In genomic region chr9:112774006-112774996, GRCh38 we compare ENCODE assay signal across 15 cellular contexts. TPM values are rescaled to one million over a fixed set of nuclear protein-coding genes. Genes with fewer than 3 reads are reported as not detected.
DNase-seq lines count a peak whose midpoint lies in the region; ATAC-seq and TF ChIP-seq lines count a peak whose summit lies in the region.
"Had no signal": no experiment of that assay in that cellular context is flagged by ENCODE, and none has a peak within 500 bp of the region (broad histone marks: within the 10 kb centered on the region; RNA-seq: fewer than 3 reads in every experiment).

No MANE protein-coding gene starts in this region.

- no peaks in the 10 kb centered on the region for H3K27me3 ChIP-seq in endodermal cell (ENCODE audit: control insufficient read depth, insufficient read depth, low read length, poor library complexity, severe bottlenecking)
- H3K27me3 ChIP-seq: brain microvascular endothelial cell, neutrophil had no signal

- H3K4me3 Mint-ChIP-seq in activated T-helper 2 cell treated with anti-CD3 and anti-CD28 coated beads, Interferon-gamma antibody, Interleukin-2, Interleukin-4, amounts not matched to agents 10 μg/mL and 5 μg/mL and 100 μg/mL, durations not matched to agents 14 hours and 24 hours and 36 hours (ENCODE audit: low read depth) = no peak overlapping the region
- H3K4me3 Mint-ChIP-seq in endodermal cell = no peak overlapping the region
- H3K4me3 Mint-ChIP-seq: stimulated activated naive CD8-positive, alpha-beta T cell treated with anti-CD3 and anti-CD28 coated beads, Interleukin-15, Interleukin-2, amounts not matched to agents 100 ng/mL and 50 ng/mL, for 24 hours; T-helper 1 cell treated with Interleukin-12 subunit alpha and Interleukin-12 subunit beta and Interleukin-4 antibody, amounts not matched to agents 30 μg/mL and 1 μg/mL, for 36 hours had no signal

- intact Hi-C loops in activated T-helper 2 cell treated with anti-CD3 and anti-CD28 coated beads, Interferon-gamma antibody, Interleukin-2, Interleukin-4, amounts not matched to agents 10 μg/mL and 5 μg/mL and 100 μg/mL, durations not matched to agents 14 hours and 24 hours and 36 hours (cut with micrococcal nuclease) = no loop called here

- H3K27ac ChIP-seq in substantia nigra (ENCODE audit: low read depth, low read length, poor library complexity, severe bottlenecking) (no peak overlapping the region), endodermal cell (ENCODE audit: low read depth, low read length) (no peak overlapping the region)
- H3K27ac ChIP-seq: brain microvascular endothelial cell, neutrophil had no signal

- H3K9me3 Mint-ChIP-seq in activated T-helper 2 cell treated with anti-CD3 and anti-CD28 coated beads, Interferon-gamma antibody, Interleukin-2, Interleukin-4, amounts not matched to agents 10 μg/mL and 5 μg/mL and 100 μg/mL, durations not matched to agents 14 hours and 24 hours and 36 hours = no peaks in the 10 kb centered on the region
- no peaks in the 10 kb centered on the region for H3K9me3 Mint-ChIP-seq in endodermal cell
- H3K9me3 Mint-ChIP-seq: T-helper 1 cell treated with Interleukin-12 subunit alpha and Interleukin-12 subunit beta and Interleukin-4 antibody, amounts not matched to agents 30 μg/mL and 1 μg/mL, for 36 hours had no signal

- no peaks in the 10 kb centered on the region for H3K9me3 ChIP-seq in endodermal cell (ENCODE audit: control insufficient read depth, low read length)
- H3K9me3 ChIP-seq: neutrophil had no signal

- no peak overlapping the region for H3K27ac Mint-ChIP-seq in activated T-helper 2 cell treated with anti-CD3 and anti-CD28 coated beads, Interferon-gamma antibody, Interleukin-2, Interleukin-4, amounts not matched to agents 10 μg/mL and 5 μg/mL and 100 μg/mL, durations not matched to agents 14 hours and 24 hours and 36 hours
- no peak overlapping the region for H3K27ac Mint-ChIP-seq in endodermal cell
- H3K27ac Mint-ChIP-seq: stimulated activated naive CD8-positive, alpha-beta T cell treated with anti-CD3 and anti-CD28 coated beads, Interleukin-15, Interleukin-2, amounts not matched to agents 100 ng/mL and 50 ng/mL, for 24 hours; T-helper 1 cell treated with Interleukin-12 subunit alpha and Interleukin-12 subunit beta and Interleukin-4 antibody, amounts not matched to agents 30 μg/mL and 1 μg/mL, for 36 hours had no signal

- H3K9ac ChIP-seq in endodermal cell (ENCODE audit: extremely low read depth, low read length, poor library complexity, severe bottlenecking) = no peak overlapping the region

- WGBS in endodermal cell (ENCODE audit: insufficient coverage in 1 of 2, insufficient read length in 1 of 2), 2 experiments = 84 to 92% methylated on average over 3 to 9 of the region's 9 CpGs

- no peaks in the 10 kb centered on the region for H3K36me3 ChIP-seq in endodermal cell (ENCODE audit: control insufficient read depth, insufficient read depth, low read length)
- H3K36me3 ChIP-seq: brain microvascular endothelial cell, neutrophil had no signal

- peaks cover 16% of the 10 kb centered on the region for H3K4me1 ChIP-seq in endodermal cell (ENCODE audit: control insufficient read depth, insufficient read depth, low read length)

- peaks cover 27% of the 10 kb centered on the region for H3K4me1 Mint-ChIP-seq in activated T-helper 2 cell treated with anti-CD3 and anti-CD28 coated beads, Interferon-gamma antibody, Interleukin-2, Interleukin-4, amounts not matched to agents 10 μg/mL and 5 μg/mL and 100 μg/mL, durations not matched to agents 14 hours and 24 hours and 36 hours (ENCODE audit: low read depth)
- H3K4me1 Mint-ChIP-seq in endodermal cell = peaks cover 36% of the 10 kb centered on the region

- ATAC-seq in GM18498 (IDR thresholded peaks at IDR 0.05; ENCODE audit: unreplicated experiment) (peak; percentile 62), GM21526 (IDR thresholded peaks at IDR 0.05; ENCODE audit: low FRiP score, unreplicated experiment) (peak; percentile 50), HG03432 (IDR thresholded peaks at IDR 0.05; ENCODE audit: unreplicated experiment) (peak; percentile 58)

- DNase-seq in fibroblast of pulmonary artery (ENCODE audit: low read depth) (peak; percentile 52), substantia nigra (lab: John Stamatoyannopoulos, UW) (no peak), cortex of kidney (lab: John Stamatoyannopoulos, UW) (no peak), endodermal cell (no peak)
- DNase-seq in activated T-helper 2 cell treated with anti-CD3 and anti-CD28 coated beads, Interferon-gamma antibody, Interleukin-2, Interleukin-4, amounts not matched to agents 10 μg/mL and 5 μg/mL and 100 μg/mL, durations not matched to agents 14 hours and 24 hours and 36 hours (ENCODE audit: low spot score) = no peak
- DNase-seq: brain microvascular endothelial cell, erythroblast, H7, NCI-H146 had no signal

- H3K36me3 Mint-ChIP-seq in activated T-helper 2 cell treated with anti-CD3 and anti-CD28 coated beads, Interferon-gamma antibody, Interleukin-2, Interleukin-4, amounts not matched to agents 10 μg/mL and 5 μg/mL and 100 μg/mL, durations not matched to agents 14 hours and 24 hours and 36 hours (ENCODE audit: low read depth) = no peaks in the 10 kb centered on the region
- peaks cover 1% of the 10 kb centered on the region for H3K36me3 Mint-ChIP-seq in endodermal cell (ENCODE audit: low read depth)

- no peak for TF ChIP-seq CTCF in fibroblast of pulmonary artery (IDR thresholded peaks at IDR 0.05; ENCODE audit: low read length, missing control alignments)
- no peak for TF ChIP-seq CTCF in endodermal cell (conservative IDR thresholded peaks at IDR 0.05)

- peaks cover 24% of the 10 kb centered on the region for H3K27me3 Mint-ChIP-seq in activated T-helper 2 cell treated with anti-CD3 and anti-CD28 coated beads, Interferon-gamma antibody, Interleukin-2, Interleukin-4, amounts not matched to agents 10 μg/mL and 5 μg/mL and 100 μg/mL, durations not matched to agents 14 hours and 24 hours and 36 hours (ENCODE audit: low read depth)
- H3K27me3 Mint-ChIP-seq in endodermal cell (ENCODE audit: insufficient read depth) = no peaks in the 10 kb centered on the region

- H3K4me3 ChIP-seq in fibroblast of pulmonary artery (replicated peaks; ENCODE audit: low read depth, low read length) = no peak overlapping the region
- H3K4me3 ChIP-seq in endodermal cell (ENCODE audit: low read length) = no peak overlapping the region

RNA-seq across cellular contexts. Expression of gene SNX30, which starts 23.7 kb away (rescaled TPM):
- total RNA-seq in activated T-helper 2 cell treated with anti-CD3 and anti-CD28 coated beads, Interferon-gamma antibody, Interleukin-2, Interleukin-4, amounts not matched to agents 10 μg/mL and 5 μg/mL and 100 μg/mL, durations not matched to agents 14 hours and 24 hours and 36 hours = 2.4 and 2.8 TPM in 2 replicates
- total RNA-seq in endodermal cell = 10 to 100 TPM; 11.8 to 14.8 TPM
- polyA plus RNA-seq in endodermal cell (2013, experiment 1 of 2) = 11.6 TPM
- polyA plus RNA-seq in endodermal cell (2013, experiment 2 of 2) = 13.8 TPM

RNA-seq across cellular contexts. Expression of gene INIP, which starts 56.4 kb away (rescaled TPM):
- 34.2 and 36.6 TPM in 2 replicates for total RNA-seq in activated T-helper 2 cell treated with anti-CD3 and anti-CD28 coated beads, Interferon-gamma antibody, Interleukin-2, Interleukin-4, amounts not matched to agents 10 μg/mL and 5 μg/mL and 100 μg/mL, durations not matched to agents 14 hours and 24 hours and 36 hours
- total RNA-seq in endodermal cell = 10 to 100 TPM; 16.1 to 19.3 TPM
- 21.9 TPM for polyA plus RNA-seq in endodermal cell (2013, experiment 1 of 2)
- polyA plus RNA-seq in endodermal cell (2013, experiment 2 of 2) = 20.0 TPM
